ENCODE assay signal across 8 cellular contexts in genomic region chr3:164095949-164096348, GRCh38.
"Had no signal": no experiment of that assay in that cellular context is flagged by ENCODE, and none has a peak within 500 bp of the region (broad histone marks: within the 10 kb centered on the region; RNA-seq: fewer than 3 reads in every experiment).

No MANE protein-coding gene starts in this region.

- DNase-seq: GM23248, GOT3, H9, HCEC 1CT, KG1 had no signal

- H2AFZ ChIP-seq: GM23248 had no signal

- H3K4me3 ChIP-seq: GM23248, K562 had no signal

- H3K27ac ChIP-seq: GM23248, HL-60 had no signal

- H3K9ac ChIP-seq: GM23248 had no signal

- ATAC-seq: HepG2, K562 had no signal
